1 cellular context compared by ENCODE assay signal in genomic region chr4:128725405-128725804, GRCh38.
TF ChIP-seq lines count a peak whose summit lies in the region.

No MANE protein-coding gene starts in this region.

TF ChIP-seq in HepG2, 621 proteins besides CTCF, POLR2A, EP300 and RAD21 (continued from another document):
- TF ChIP-seq RNF219 (CRISPR knock-in tag; IDR thresholded peaks at IDR 0.05) = no peak
- TF ChIP-seq CREB1 (IDR thresholded peaks at IDR 0.05) = no peak
- TF ChIP-seq CREB1 (CRISPR knock-in tag; IDR thresholded peaks at IDR 0.05) = no peak; the same call in 1 of the 2 replicates
- no peak for TF ChIP-seq EHMT2 (IDR thresholded peaks at IDR 0.05; ENCODE audit: borderline replicate concordance, low read depth, low read length)
- no peak for TF ChIP-seq ZNF781 (CRISPR knock-in tag; IDR thresholded peaks at IDR 0.05; ENCODE audit: borderline replicate concordance, not compliant biosample characterization)
- no peak for TF ChIP-seq ZSCAN31 (CRISPR knock-in tag; IDR thresholded peaks at IDR 0.05; ENCODE audit: low read depth)
- TF ChIP-seq SRY (CRISPR knock-in tag; IDR thresholded peaks at IDR 0.05) = no peak
- no peak for TF ChIP-seq HNF1B (CRISPR knock-in tag; IDR thresholded peaks at IDR 0.05)
- TF ChIP-seq CHD2 (IDR thresholded peaks at IDR 0.05; ENCODE audit: low read depth, low read length) = no peak
- TF ChIP-seq TBX2 (CRISPR knock-in tag; IDR thresholded peaks at IDR 0.05; ENCODE audit: borderline replicate concordance) = peak; percentile 27; the same call in 1 of the 2 replicates
- no peak for TF ChIP-seq ZNF281 (CRISPR knock-in tag; IDR thresholded peaks at IDR 0.05; ENCODE audit: borderline replicate concordance)
TF ChIP-seq in HepG2: peak in this region for 88.
